1 cellular context compared by ENCODE assay signal in genomic region chr4:78936989-78937388, GRCh38.
TF ChIP-seq lines count a peak whose summit lies in the region.

No MANE protein-coding gene starts in this region.

TF ChIP-seq in GM12878, 131 proteins besides CTCF, POLR2A, EP300 and RAD21:
- TF ChIP-seq EGR1 (IDR thresholded peaks at IDR 0.05; ENCODE audit: borderline replicate concordance in 1 of 2, low read depth in 2 of 2, low read length in 2 of 2) = no peak
- TF ChIP-seq MEF2A (IDR thresholded peaks at IDR 0.05; ENCODE audit: insufficient read depth, low read depth, low read length) = no peak
- no peak for TF ChIP-seq RCOR1 (conservative IDR thresholded peaks at IDR 0.05; ENCODE audit: low read depth, low read length)
- TF ChIP-seq LARP7 (IDR thresholded peaks at IDR 0.05) = no peak
TF ChIP-seq in GM12878: peak in this region for 0.
